ENCODE assay signal across 8 cellular contexts in the genomic region with DNA sequence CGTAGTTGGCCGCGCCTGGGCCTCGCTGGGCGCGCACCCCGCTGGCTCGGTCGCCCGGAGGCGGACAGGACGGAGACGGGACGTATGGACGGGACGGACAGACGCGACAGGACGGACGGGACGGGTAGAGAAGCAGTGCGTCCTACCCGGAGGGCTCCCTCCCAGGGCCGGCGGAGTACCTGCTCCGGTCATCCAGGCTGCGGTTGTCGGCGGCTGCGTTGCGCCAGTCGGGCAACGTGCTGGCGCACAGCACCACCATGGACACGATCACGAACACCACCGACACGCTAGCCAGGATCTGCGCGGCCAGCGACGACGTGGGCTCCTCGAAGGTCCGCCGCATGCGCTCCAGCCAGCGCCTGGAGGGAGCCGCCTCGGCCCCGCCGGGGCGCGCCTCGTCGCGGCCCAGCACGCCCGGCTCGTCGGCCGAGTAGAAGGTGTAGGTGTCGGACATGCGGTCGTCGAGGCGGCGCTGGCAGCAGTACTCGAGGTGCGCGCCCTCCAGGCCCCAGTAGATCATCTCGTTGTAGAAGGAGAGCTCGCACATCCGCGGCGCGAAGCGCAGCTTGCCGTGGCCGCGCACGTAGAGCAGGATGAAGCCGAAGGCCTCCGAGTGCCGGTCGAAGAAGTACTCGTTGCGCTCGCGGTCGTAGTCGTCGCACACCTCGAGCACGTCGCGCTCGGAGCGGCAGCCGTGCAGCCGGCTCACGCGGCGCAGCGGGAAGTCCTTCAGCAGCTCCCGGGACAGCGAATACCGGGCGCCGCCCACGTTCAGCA. TPM values are rescaled to one million over a fixed set of nuclear protein-coding genes. Genes with fewer than 3 reads are reported as not detected.
DNase-seq lines count a peak whose midpoint lies in the region; ATAC-seq and TF ChIP-seq lines count a peak whose summit lies in the region.

No MANE protein-coding gene starts in this region.

- H2BK15ac ChIP-seq in IMR-90 (ENCODE audit: low read depth, low read length): no peak overlapping the region

- POLR2A ChIA-PET in IMR-90 (lab: Charles Lee; ENCODE audit: unreplicated experiment): no interaction called here

- H4K20me1 ChIP-seq in IMR-90 (ENCODE audit: insufficient read depth, low read length): no peaks in the 10 kb centered on the region

- H3K36me3 Mint-ChIP-seq in activated T-cell treated with anti-CD3 and anti-CD28 coated beads, Interleukin-2, amount 50 U/mL, for 24 hours (ENCODE audit: low read depth): no peaks in the 10 kb centered on the region

- H3K27me3 Mint-ChIP-seq in activated T-cell treated with anti-CD3 and anti-CD28 coated beads, Interleukin-2, amount 50 U/mL, for 24 hours: peaks cover 28% of the 10 kb centered on the region

- H3K36me3 ChIP-seq in ACC112 (ENCODE audit: insufficient read depth, low read length): no peaks in the 10 kb centered on the region
- no peaks in the 10 kb centered on the region for H3K36me3 ChIP-seq in IMR-90 (ENCODE audit: control insufficient read depth, insufficient read depth, low read length)

- H3K9ac ChIP-seq in IMR-90 (ENCODE audit: low read depth, low read length): no peak overlapping the region

- peak overlapping the region; percentile 64 for H3K4me3 Mint-ChIP-seq in activated T-cell treated with anti-CD3 and anti-CD28 coated beads, Interleukin-2, amount 50 U/mL, for 24 hours

- CTCF ChIA-PET in IMR-90 (lab: Yijun Ruan, JAX): no interaction called here

- H4K8ac ChIP-seq in IMR-90 (ENCODE audit: low read depth in 2 of 2, low read length in 2 of 2): no peak overlapping the region

- H3K9me3 ChIP-seq in IMR-90 (ENCODE audit: control insufficient read depth, insufficient read depth, low read length) (peaks cover 5% of the 10 kb centered on the region), iPS-18c (ENCODE audit: control insufficient read depth, insufficient read depth, low read length) (no peaks in the 10 kb centered on the region)

- ATAC-seq in IMR-90 (ENCODE audit: low read depth): no peak
- ATAC-seq in GM21367 (IDR thresholded peaks at IDR 0.05; ENCODE audit: unreplicated experiment): no peak

- WGBS in IMR-90 (ENCODE audit: extremely low coverage in 2 of 2, insufficient read length in 1 of 2), 2 experiments: 8% methylated on average over 93 of the region's 111 CpGs; no CpG with 5 or more reads in 1 of the 2 experiments

- H3K56ac ChIP-seq in IMR-90 (ENCODE audit: extremely low read depth, insufficient read depth, low read length): no peak overlapping the region

- H3K79me2 ChIP-seq in ACC112 (ENCODE audit: control insufficient read depth, insufficient read depth, low read length, unreplicated experiment): no peaks in the 10 kb centered on the region

- peak overlapping the region; percentile 10 for H2AK9ac ChIP-seq in IMR-90 (replicated peaks; ENCODE audit: low read depth, low read length, poor library complexity)

- H3K4me1 ChIP-seq in ACC112 (ENCODE audit: control insufficient read depth, insufficient read depth, low read length, unreplicated experiment): peaks cover 5% of the 10 kb centered on the region
- no peaks in the 10 kb centered on the region for H3K4me1 ChIP-seq in IMR-90 (ENCODE audit: control insufficient read depth, insufficient read depth, low read length)

- no peak overlapping the region for H4K5ac ChIP-seq in IMR-90 (ENCODE audit: low read depth, low read length)

- H3K4ac ChIP-seq in IMR-90 (ENCODE audit: low read depth, low read length): no peak overlapping the region

- H3K27ac ChIP-seq in ACC112 (ENCODE audit: low read depth, low read length) (no peak overlapping the region), IMR-90 (ENCODE audit: insufficient read depth, low read length) (no peak overlapping the region)

- in situ Hi-C loops in IMR-90 (cut with MboI; ENCODE audit: low sequenced_read_pairs): loop anchor here (10.0 kb wide), 1 partner anchor 172 kb away; no protein-coding TSS in a partner anchor

- DNase-seq in IMR-90 (no peak), medulla oblongata (ENCODE audit: extremely low spot score) (no peak), DMS114 treated with DMSO at 0.1 percent for 48 hours (lab: John Stamatoyannopoulos, UW; ENCODE audit: unreplicated experiment) (no peak)
- peak; percentile 61 for DNase-seq in activated T-cell treated with anti-CD3 and anti-CD28 coated beads, Interleukin-2, amount 50 U/mL, for 24 hours
- DNase-seq in stimulated activated CD4-positive, alpha-beta T cell treated with anti-CD3 and anti-CD28 coated beads, Interleukin-4, amount 100 ng/mL, for 1 hour: peak; percentile 36

- dilution Hi-C loops in IMR-90 (cut with HindIII; ENCODE audit: low sequenced_read_pairs, unreplicated experiment): no loop called here

- H3K4me3 ChIP-seq in ACC112 (ENCODE audit: low read depth, low read length): peak overlapping the region; percentile 82
- H3K4me3 ChIP-seq in IMR-90 (ENCODE audit: insufficient read depth, low read depth, low read length): no peak overlapping the region
- peak overlapping the region; percentile 82 for H3K4me3 ChIP-seq in iPS-18c (ENCODE audit: insufficient read depth, low read depth, low read length)

- no peaks in the 10 kb centered on the region for H3K79me1 ChIP-seq in IMR-90 (ENCODE audit: low read depth in 1 of 2, low read length in 2 of 2)

- BruUV-seq in IMR-90 (replicated peaks; lab: Mats Ljungman, UMichigan): no TSS peak

- H3K4me2 ChIP-seq in IMR-90 (ENCODE audit: low read depth, low read length): no peak overlapping the region

- peaks cover 28% of the 10 kb centered on the region for H3K27me3 ChIP-seq in ACC112 (ENCODE audit: insufficient read depth, low read length)
- H3K27me3 ChIP-seq in IMR-90 (ENCODE audit: control insufficient read depth, insufficient read depth, low read length): peaks cover 54% of the 10 kb centered on the region

- TF ChIP-seq POLR2A in IMR-90 (IDR thresholded peaks at IDR 0.05; ENCODE audit: low read depth, low read length): no peak

- TF ChIP-seq CTCF in IMR-90 (conservative IDR thresholded peaks at IDR 0.05; ENCODE audit: low read depth, low read length): no peak

- no peak overlapping the region for H2BK20ac ChIP-seq in IMR-90 (ENCODE audit: low read depth, low read length)

- H3K4me1 Mint-ChIP-seq in activated T-cell treated with anti-CD3 and anti-CD28 coated beads, Interleukin-2, amount 50 U/mL, for 24 hours (ENCODE audit: low read depth): peaks cover 17% of the 10 kb centered on the region

- H3K9me1 ChIP-seq in IMR-90 (ENCODE audit: insufficient read depth, low read length): no peaks in the 10 kb centered on the region

- no peak overlapping the region for H4K91ac ChIP-seq in IMR-90 (ENCODE audit: insufficient read depth, low read depth, low read length)

- no peak overlapping the region for H3K18ac ChIP-seq in IMR-90 (ENCODE audit: low read depth, low read length)

- no peak overlapping the region for H2AK5ac ChIP-seq in IMR-90 (ENCODE audit: low read depth, low read length)

- H3K14ac ChIP-seq in IMR-90 (replicated peaks; ENCODE audit: low read depth, low read length): no peak overlapping the region

- H2AFZ ChIP-seq in ACC112 (ENCODE audit: low read length, unreplicated experiment) (no peak overlapping the region), IMR-90 (replicated peaks; ENCODE audit: low read length, poor library complexity) (peak overlapping the region; percentile 92)

- no peak overlapping the region for H2BK5ac ChIP-seq in IMR-90 (ENCODE audit: low read depth, low read length, poor library complexity, severe bottlenecking)

- intact Hi-C loops in IMR-90 (cut with micrococcal nuclease): loop anchor here (10.0 kb wide), 3 partner anchors 332 to 638 kb away; no protein-coding TSS in a partner anchor

- no peak overlapping the region for H3K23ac ChIP-seq in IMR-90 (ENCODE audit: low read depth, low read length)

- H3K27ac Mint-ChIP-seq in activated T-cell treated with anti-CD3 and anti-CD28 coated beads, Interleukin-2, amount 50 U/mL, for 24 hours: no peak overlapping the region

- TF ChIP-seq RAD21 in IMR-90 (IDR thresholded peaks at IDR 0.05; ENCODE audit: low read length): no peak

- H2BK120ac ChIP-seq in IMR-90 (ENCODE audit: low read depth, low read length): no peak overlapping the region

- H3K9me3 Mint-ChIP-seq in activated T-cell treated with anti-CD3 and anti-CD28 coated beads, Interleukin-2, amount 50 U/mL, for 24 hours: no peaks in the 10 kb centered on the region

TF ChIP-seq in IMR-90, 13 proteins besides CTCF, POLR2A, EP300 and RAD21 (continues in another document):
- no peak for TF ChIP-seq FOS (IDR thresholded peaks at IDR 0.05; ENCODE audit: low read depth, low read length)
- TF ChIP-seq CHD1 (IDR thresholded peaks at IDR 0.05; ENCODE audit: low read depth, low read length): no peak
- TF ChIP-seq SMC3 (IDR thresholded peaks at IDR 0.05; ENCODE audit: low read depth, low read length): no peak
- TF ChIP-seq BHLHE40 (IDR thresholded peaks at IDR 0.05; ENCODE audit: low read depth, low read length): no peak
- TF ChIP-seq, protein P1, sequence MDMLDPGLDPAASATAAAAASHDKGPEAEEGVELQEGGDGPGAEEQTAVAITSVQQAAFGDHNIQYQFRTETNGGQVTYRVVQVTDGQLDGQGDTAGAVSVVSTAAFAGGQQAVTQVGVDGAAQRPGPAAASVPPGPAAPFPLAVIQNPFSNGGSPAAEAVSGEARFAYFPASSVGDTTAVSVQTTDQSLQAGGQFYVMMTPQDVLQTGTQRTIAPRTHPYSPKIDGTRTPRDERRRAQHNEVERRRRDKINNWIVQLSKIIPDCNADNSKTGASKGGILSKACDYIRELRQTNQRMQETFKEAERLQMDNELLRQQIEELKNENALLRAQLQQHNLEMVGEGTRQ (IDR thresholded peaks at IDR 0.05; ENCODE audit: low read depth, low read length): no peak
- TF ChIP-seq RCOR1 (IDR thresholded peaks at IDR 0.05; ENCODE audit: insufficient replicate concordance, low read length): no peak
- TF ChIP-seq MAFK (IDR thresholded peaks at IDR 0.05; ENCODE audit: low read depth, low read length): no peak
- TF ChIP-seq MAZ (IDR thresholded peaks at IDR 0.05; ENCODE audit: borderline replicate concordance, low read depth, low read length): no peak
- TF ChIP-seq, protein P2, sequence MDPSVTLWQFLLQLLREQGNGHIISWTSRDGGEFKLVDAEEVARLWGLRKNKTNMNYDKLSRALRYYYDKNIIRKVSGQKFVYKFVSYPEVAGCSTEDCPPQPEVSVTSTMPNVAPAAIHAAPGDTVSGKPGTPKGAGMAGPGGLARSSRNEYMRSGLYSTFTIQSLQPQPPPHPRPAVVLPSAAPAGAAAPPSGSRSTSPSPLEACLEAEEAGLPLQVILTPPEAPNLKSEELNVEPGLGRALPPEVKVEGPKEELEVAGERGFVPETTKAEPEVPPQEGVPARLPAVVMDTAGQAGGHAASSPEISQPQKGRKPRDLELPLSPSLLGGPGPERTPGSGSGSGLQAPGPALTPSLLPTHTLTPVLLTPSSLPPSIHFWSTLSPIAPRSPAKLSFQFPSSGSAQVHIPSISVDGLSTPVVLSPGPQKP (IDR thresholded peaks at IDR 0.05; ENCODE audit: borderline replicate concordance, low read depth, low read length): no peak
- no peak for TF ChIP-seq RFX5 (IDR thresholded peaks at IDR 0.05; ENCODE audit: low read depth, low read length)
- no peak for TF ChIP-seq CEBPB (IDR thresholded peaks at IDR 0.05; ENCODE audit: low read depth, low read length)

RNA-seq across cellular contexts. Expression of a gene that starts 0.9 kb away (rescaled TPM):
- under 0.01 TPM in 1 of 2 replicates, not detected in the other for total RNA-seq in IMR-90 (2012; rRNA removed)
- not detected in 2 replicates for polyA plus RNA-seq in IMR-90 (2012; rRNA removed)
- polyA plus RNA-seq in IMR-90 (2012; cell fraction: cytosol; rRNA removed): not detected in 2 replicates
- polyA plus RNA-seq in IMR-90 (2012; cell fraction: nucleus; rRNA removed; ENCODE audit: low replicate concordance): not detected in 2 replicates

Comparison
In these comparisons a context has a peak if more than half of its experiments do, and no peak if none do; other contexts are left out.
1. DNase-seq: peak in activated T-cell treated with anti-CD3 and anti-CD28 coated beads, Interleukin-2, amount 50 U/mL, for 24 hours (single experiment) and stimulated activated CD4-positive, alpha-beta T cell treated with anti-CD3 and anti-CD28 coated beads, Interleukin-4, amount 100 ng/mL, for 1 hour (single experiment); none in IMR-90 (single experiment), medulla oblongata (single experiment) and DMS114 treated with DMSO at 0.1 percent for 48 hours (single experiment).